ENCODE assay signal across 23 cellular contexts in genomic region chr6:131382646-131383045, GRCh38.
DNase-seq lines count a peak whose midpoint lies in the region; ATAC-seq lines count a peak whose summit lies in the region.
"Had no signal": no experiment of that assay in that cellular context is flagged by ENCODE, and none has a peak within 500 bp of the region (broad histone marks: within the 10 kb centered on the region; RNA-seq: fewer than 3 reads in every experiment).

No MANE protein-coding gene starts in this region.

- ATAC-seq in HG03175 (IDR thresholded peaks at IDR 0.05; ENCODE audit: unreplicated experiment) = no peak
- ATAC-seq: lower lobe of right lung; natural killer cell; stimulated activated effector memory CD8-positive, alpha-beta T cell treated with anti-CD3 and anti-CD28 coated beads, Interleukin-12 subunit alpha, Interleukin-12 subunit beta, amount 100 ng/mL, for 72 hours had no signal

- DNase-seq in DMS 273 (lab: John Stamatoyannopoulos, UW; ENCODE audit: unreplicated experiment) (peak; percentile 28), DMS 273 treated with DMSO at 0.1 percent for 48 hours (lab: John Stamatoyannopoulos, UW) (no peak), COLO668 (lab: John Stamatoyannopoulos, UW; ENCODE audit: unreplicated experiment) (peak; percentile 56), NCI-H69 (lab: John Stamatoyannopoulos, UW) (peak; percentile 93), left kidney (ENCODE audit: low read depth, low spot score) (peak; percentile 64), NCI-H82 (lab: John Stamatoyannopoulos, UW) (no peak)
- no peak for DNase-seq in activated CD4-positive, alpha-beta T cell treated with anti-CD3 and anti-CD28 coated beads, Interleukin-2, amount 50 U/mL, for 4 hours
- DNase-seq: activated CD4-positive, alpha-beta T cell treated with anti-CD3 and anti-CD28 coated beads, Interleukin-2, amount 10 ng/mL, durations not matched to agents 24 days and 14 days; activated effector memory CD4-positive, alpha-beta T cell treated with anti-CD3 and anti-CD28 coated beads, Interleukin-2, amount 50 U/mL, for 16 hours; activated T-cell treated with anti-CD3 and anti-CD28 coated beads, Interleukin-2, amount 50 U/mL, for 24 hours; CD4-positive, CD25-positive, alpha-beta regulatory T cell; GOT3; HFFc6; kidney glomerular epithelial cell; lower lobe of right lung; natural killer cell; NCI-H1048; NCI-H526 treated with DMSO at 0.1 percent for 48 hours; occipital lobe; stimulated activated CD4-positive, alpha-beta T cell treated with anti-CD3 and anti-CD28 coated beads, Interleukin-15, amount 100 ng/mL, for 24 hours; trophoblast cell had no signal

Comparison
In these comparisons a context has a peak if more than half of its experiments do, and no peak if none do; other contexts are left out.
1. DNase-seq: peak in DMS 273 (single experiment), COLO668 (single experiment), NCI-H69 (single experiment) and left kidney (single experiment); none in DMS 273 treated with DMSO at 0.1 percent for 48 hours (single experiment), NCI-H82 (single experiment) and activated CD4-positive, alpha-beta T cell treated with anti-CD3 and anti-CD28 coated beads, Interleukin-2, amount 50 U/mL, for 4 hours (0 of 2).